Comparison of ENCODE assay signal across 16 cellular contexts in genomic region chr6:42460892-42461291, GRCh38. TPM values are rescaled to one million over a fixed set of nuclear protein-coding genes. Genes with fewer than 3 reads are reported as not detected.
DNase-seq lines count a peak whose midpoint lies in the region; ATAC-seq, FAIRE-seq and TF ChIP-seq lines count a peak whose summit lies in the region.
"Had no signal": no experiment of that assay in that cellular context is flagged by ENCODE, and none has a peak within 500 bp of the region (broad histone marks: within the 10 kb centered on the region; RNA-seq: fewer than 3 reads in every experiment).

No MANE protein-coding gene starts in this region.

- H3K4me1 ChIP-seq in Karpas-422 (ENCODE audit: low read length) = peaks cover 8% of the 10 kb centered on the region
- H3K4me1 ChIP-seq in kidney (ENCODE audit: control insufficient read depth in 1 of 2, insufficient read depth in 1 of 2, low read depth in 1 of 2, low read length in 2 of 2) = no peaks in the 10 kb centered on the region
- H3K4me1 ChIP-seq: Peyer's patch had no signal

- peak; percentile 53 for FAIRE-seq in H54 (lab: Jason Lieb, UNC)
- no peak for FAIRE-seq in kidney (lab: Jason Lieb, UNC)

- TF ChIP-seq POLR2A in H54 (IDR thresholded peaks at IDR 0.05; ENCODE audit: low read depth, low read length) = no peak

- H3K27ac Mint-ChIP-seq in CD4-positive, alpha-beta T cell = no peak overlapping the region
- no peak overlapping the region for H3K27ac Mint-ChIP-seq in glutamatergic neuron (ENCODE audit: unreplicated experiment)
- H3K27ac Mint-ChIP-seq: CD8-positive, alpha-beta T cell had no signal

- ATAC-seq in CD4-positive, alpha-beta T cell (ENCODE audit: poor library complexity) = no peak
- ATAC-seq: CD8-positive, alpha-beta T cell; Right ventricle myocardium inferior had no signal

- H3K27ac ChIP-seq in CD4-positive, alpha-beta T cell (ENCODE audit: low read depth, low read length) = no peak overlapping the region
- H3K27ac ChIP-seq in Karpas-422 (ENCODE audit: low read length) (no peak overlapping the region), kidney (ENCODE audit: low read depth in 2 of 2, low read length in 2 of 2) (no peak overlapping the region)
- H3K27ac ChIP-seq: Peyer's patch, SK-N-MC had no signal

- no peak overlapping the region for H3K4me3 Mint-ChIP-seq in CD4-positive, alpha-beta T cell
- H3K4me3 Mint-ChIP-seq in glutamatergic neuron (ENCODE audit: unreplicated experiment) = no peak overlapping the region
- H3K4me3 Mint-ChIP-seq: CD8-positive, alpha-beta T cell had no signal

- H3K4me3 ChIP-seq in Karpas-422 (ENCODE audit: low read length) (no peak overlapping the region), kidney (ENCODE audit: low read length in 2 of 2) (no peak overlapping the region)
- H3K4me3 ChIP-seq: Peyer's patch, SK-N-MC had no signal

- DNase-seq in H54 (ENCODE audit: insufficient read length, low spot score) (no peak), astrocyte of the hippocampus (ENCODE audit: low read depth, low spot score) (peak; percentile 49), hepatic stellate cell (ENCODE audit: low spot score) (peak; percentile 52), Karpas-422 (no peak), glutamatergic neuron (no peak), kidney (no peak)
- no peak for DNase-seq in CD4-positive, alpha-beta T cell
- DNase-seq: CD8-positive, alpha-beta T cell; DND-41; KG1; NCI-H1436; NCI-H2081; NCI-H510A treated with DMSO at 0.1 percent for 48 hours; Peyer's patch had no signal

- no peaks in the 10 kb centered on the region for H4K20me1 ChIP-seq in Karpas-422 (ENCODE audit: insufficient read depth, low read depth, low read length)

- H3K27me3 ChIP-seq in CD4-positive, alpha-beta T cell (ENCODE audit: control insufficient read depth, insufficient read depth, low read length) = no peaks in the 10 kb centered on the region
- no peaks in the 10 kb centered on the region for H3K27me3 ChIP-seq in Karpas-422 (ENCODE audit: low read length)
- H3K27me3 ChIP-seq: Peyer's patch had no signal

- H3K9me2 ChIP-seq in Karpas-422 (replicated peaks; ENCODE audit: insufficient read depth, low read length) = no peaks in the 10 kb centered on the region

- peaks cover 5% of the 10 kb centered on the region for H3K4me1 Mint-ChIP-seq in CD4-positive, alpha-beta T cell (ENCODE audit: low read depth)
- H3K4me1 Mint-ChIP-seq in glutamatergic neuron (ENCODE audit: low read depth, unreplicated experiment) = no peaks in the 10 kb centered on the region

- no peak overlapping the region for H2AFZ ChIP-seq in Karpas-422 (ENCODE audit: low read length)

- H3K9me3 Mint-ChIP-seq in CD4-positive, alpha-beta T cell = no peaks in the 10 kb centered on the region
- peaks cover 1% of the 10 kb centered on the region for H3K9me3 Mint-ChIP-seq in glutamatergic neuron (ENCODE audit: unreplicated experiment)
- H3K9me3 Mint-ChIP-seq: CD8-positive, alpha-beta T cell had no signal

- POLR2A ChIA-PET in CD4-positive, alpha-beta T cell (lab: Charles Lee) = no interaction called here

- intact Hi-C loops in CD4-positive, alpha-beta T cell (cut with DNase I, micrococcal nuclease) = no loop called here
- intact Hi-C loops in kidney (cut with DNase I) = no loop called here

- CTCF ChIA-PET in CD4-positive, alpha-beta T cell (lab: Charles Lee) = interaction anchor here (1.2 kb wide), 2 partner anchors 9 to 87 kb away, joined by 3 to 4 read pairs; no protein-coding TSS in a partner anchor

- H3K9ac ChIP-seq in Karpas-422 (ENCODE audit: low read length) (no peak overlapping the region), kidney (ENCODE audit: low read length in 2 of 2) (no peak overlapping the region)

- H3K36me3 ChIP-seq in Karpas-422 (ENCODE audit: insufficient read depth, low read length) = no peaks in the 10 kb centered on the region
- no peaks in the 10 kb centered on the region for H3K36me3 ChIP-seq in kidney (ENCODE audit: control insufficient read depth in 1 of 2, insufficient read depth in 2 of 2, low read length in 2 of 2)
- H3K36me3 ChIP-seq: Peyer's patch had no signal

- H3K36me3 Mint-ChIP-seq in CD4-positive, alpha-beta T cell (ENCODE audit: low read depth) = no peaks in the 10 kb centered on the region
- H3K36me3 Mint-ChIP-seq in glutamatergic neuron (ENCODE audit: unreplicated experiment) = peaks cover 6% of the 10 kb centered on the region
- H3K36me3 Mint-ChIP-seq: CD8-positive, alpha-beta T cell had no signal

- no peak overlapping the region for H3K4me2 ChIP-seq in Karpas-422 (ENCODE audit: low read depth, low read length, poor library complexity, severe bottlenecking)

- TF ChIP-seq CTCF in CD4-positive, alpha-beta T cell (IDR thresholded peaks at IDR 0.05) = no peak
- TF ChIP-seq CTCF in glutamatergic neuron (IDR thresholded peaks at IDR 0.05; ENCODE audit: partially characterized antibody, unreplicated experiment) (no peak), kidney (IDR thresholded peaks at IDR 0.05; ENCODE audit: borderline replicate concordance, extremely low read depth, insufficient read depth) (no peak)

- no peaks in the 10 kb centered on the region for H3K27me3 Mint-ChIP-seq in CD4-positive, alpha-beta T cell
- peaks cover 2% of the 10 kb centered on the region for H3K27me3 Mint-ChIP-seq in glutamatergic neuron (ENCODE audit: unreplicated experiment)

- H3K9me3 ChIP-seq in CD4-positive, alpha-beta T cell (ENCODE audit: control insufficient read depth, low read length) = no peaks in the 10 kb centered on the region
- H3K9me3 ChIP-seq in Karpas-422 (ENCODE audit: low read length) = no peaks in the 10 kb centered on the region
- H3K9me3 ChIP-seq in kidney (ENCODE audit: control insufficient read depth in 1 of 2, low read length in 2 of 2) = no peaks in the 10 kb centered on the region
- H3K9me3 ChIP-seq: Peyer's patch had no signal

- H3K79me2 ChIP-seq in Karpas-422 (ENCODE audit: low read length) = no peaks in the 10 kb centered on the region

RNA-seq across cellular contexts. Expression of gene TRERF1, which starts 9.2 kb away (rescaled TPM):
- 10 to 100 TPM; 31.0 to 31.7 TPM for total RNA-seq in CD4-positive, alpha-beta T cell
- total RNA-seq in Karpas-422 (2014; rRNA removed; shearing (Covaris generic); ENCODE audit: low replicate concordance) = 30.2 and 32.7 TPM in 2 replicates
- 12.8 TPM for total RNA-seq in glutamatergic neuron (ENCODE audit: unreplicated experiment)
- total RNA-seq in kidney = 8.4 TPM
- 1.5 TPM for polyA plus RNA-seq in kidney (ENCODE audit: insufficient read depth, low read depth, low replicate concordance)

Comparison
In these comparisons a context has a peak if more than half of its experiments do, and no peak if none do; other contexts are left out.
1. DNase-seq: peak in astrocyte of the hippocampus (single experiment) and hepatic stellate cell (single experiment); none in H54 (single experiment), CD4-positive, alpha-beta T cell (0 of 10), Karpas-422 (single experiment), glutamatergic neuron (single experiment) and kidney (single experiment).